ENCODE assay signal across 8 cellular contexts in the genomic region with DNA sequence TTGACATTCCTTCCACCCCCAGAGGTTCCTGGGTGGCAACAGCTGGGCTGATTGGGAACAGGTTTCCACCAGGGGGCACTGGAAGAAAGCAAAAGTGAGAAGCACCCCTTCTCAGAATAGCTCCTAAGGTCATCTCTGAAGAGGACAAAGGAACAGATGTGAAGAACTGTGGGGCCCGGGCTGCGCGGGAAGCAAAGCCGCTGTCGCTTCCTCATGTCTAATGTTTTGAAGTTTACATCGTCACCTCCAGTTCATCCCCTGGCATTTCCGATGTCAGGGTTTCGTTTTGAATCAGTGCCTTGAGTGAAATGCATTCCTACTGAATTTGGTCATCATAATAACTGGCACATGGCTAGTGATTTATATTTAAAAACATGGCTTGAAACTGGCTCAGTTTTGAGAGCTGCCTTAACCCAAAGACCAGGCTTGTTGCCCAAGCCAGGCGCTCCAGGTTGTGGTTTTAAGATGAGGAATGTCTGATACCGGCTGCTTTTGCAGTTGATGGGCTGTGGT. TPM values are rescaled to one million over a fixed set of nuclear protein-coding genes. Genes with fewer than 3 reads are reported as not detected.
A peak's percentile ranks its signal among the peaks of the same experiment; 100 is the strongest.
DNase-seq lines count a peak whose midpoint lies in the region; ATAC-seq and TF ChIP-seq lines count a peak whose summit lies in the region.

No MANE protein-coding gene starts in this region.

- no peak overlapping the region for H2BK15ac ChIP-seq in H9 (ENCODE audit: low read depth, low read length)

- H2BK5ac ChIP-seq in H9 (ENCODE audit: insufficient read length, low read length) = no peak overlapping the region

- no peak overlapping the region for H3K9ac ChIP-seq in H9 (ENCODE audit: extremely low read depth, insufficient read length, low read length)
- H3K9ac ChIP-seq in Loucy (ENCODE audit: low read depth, low read length, poor library complexity, severe bottlenecking) = no peak overlapping the region
- H3K9ac ChIP-seq in skeletal muscle tissue (ENCODE audit: low read depth in 1 of 3, low read length in 3 of 3) = no peak overlapping the region

- H3K27me3 ChIP-seq in GM06990 (replicated peaks; ENCODE audit: control insufficient read depth, insufficient read depth, low read length) (no peaks in the 10 kb centered on the region), H9 (ENCODE audit: insufficient read depth, low read length) (no peaks in the 10 kb centered on the region), Loucy (ENCODE audit: insufficient read depth, low read length, poor library complexity, severe bottlenecking) (no peaks in the 10 kb centered on the region), right cardiac atrium (ENCODE audit: control insufficient read depth, insufficient read depth) (no peaks in the 10 kb centered on the region), skeletal muscle tissue (ENCODE audit: control insufficient read depth in 3 of 3, insufficient read depth in 3 of 3, low read length in 3 of 3) (peaks cover 0 to 2% (median 0%) of the 10 kb centered on the region in 3 donors)

- POLR2A ChIA-PET in T-cell (lab: Charles Lee) = interaction anchor here (0.6 to 1.5 kb wide), 4 partner anchors 10 to 19 kb away, joined by 3 to 7 read pairs (median 4); no protein-coding TSS in a partner anchor

- H3F3A ChIP-seq in Loucy (ENCODE audit: low read depth) = no peaks in the 10 kb centered on the region

- H2AFZ ChIP-seq in H9 (ENCODE audit: low read length) = no peak overlapping the region
- no peak overlapping the region for H2AFZ ChIP-seq in Loucy (ENCODE audit: low read length)

- no peaks in the 10 kb centered on the region for H3K9me3 Mint-ChIP-seq in H9
- H3K9me3 Mint-ChIP-seq in T-cell = no peaks in the 10 kb centered on the region
- H3K9me3 Mint-ChIP-seq in activated naive CD8-positive, alpha-beta T cell treated with anti-CD3 and anti-CD28 coated beads, Interleukin-2, amount 50 U/mL, for 24 hours = no peaks in the 10 kb centered on the region

- no peak overlapping the region for H3K23ac ChIP-seq in H9 (ENCODE audit: insufficient read length, low read depth, low read length)

- H3K79me2 ChIP-seq in H9 (ENCODE audit: insufficient read depth, low read length) (no peaks in the 10 kb centered on the region), Loucy (ENCODE audit: insufficient read depth, low read length) (no peaks in the 10 kb centered on the region)

- no peak overlapping the region for H3K4me3 ChIP-seq in GM06990 (replicated peaks; ENCODE audit: low read depth, low read length)
- no peak overlapping the region for H3K4me3 ChIP-seq in Loucy (ENCODE audit: low read length, poor library complexity, severe bottlenecking)
- peak overlapping the region; percentile 8 for H3K4me3 ChIP-seq in right cardiac atrium (ENCODE audit: low read length)
- H3K4me3 ChIP-seq in skeletal muscle tissue (ENCODE audit: low read length in 3 of 3) = peak overlapping the region in 2 of 3 donors; percentile 36 to 45

- H3K4me1 ChIP-seq in H9 (ENCODE audit: insufficient read depth, low read length) (peaks cover 3% of the 10 kb centered on the region; the same call in 1 of the 2 replicates), Loucy (ENCODE audit: insufficient read depth, low read length, poor library complexity, severe bottlenecking) (peaks cover 4% of the 10 kb centered on the region), right cardiac atrium (ENCODE audit: control insufficient read depth, insufficient read depth, low read length) (peaks cover 6% of the 10 kb centered on the region), skeletal muscle tissue (ENCODE audit: control insufficient read depth in 3 of 3, insufficient read depth in 3 of 3, low read length in 3 of 3) (peaks cover 4 to 8% (median 6%) of the 10 kb centered on the region in 3 donors)

- peaks cover 47 to 64% of the 10 kb centered on the region in 2 experiments for H3K4me1 Mint-ChIP-seq in H9
- peaks cover 90 to 93% (median 92%) of the 10 kb centered on the region in 3 donors for H3K4me1 Mint-ChIP-seq in T-cell
- peaks cover 98% of the 10 kb centered on the region for H3K4me1 Mint-ChIP-seq in activated naive CD8-positive, alpha-beta T cell treated with anti-CD3 and anti-CD28 coated beads, Interleukin-2, amount 50 U/mL, for 24 hours

- H2BK20ac ChIP-seq in H9 (ENCODE audit: low read depth, low read length, poor library complexity, severe bottlenecking) = no peak overlapping the region

- H3K14ac ChIP-seq in H9 (ENCODE audit: insufficient read depth, low read length) = peak overlapping the region; percentile 26; the same call in 1 of the 2 replicates

- peak; percentile 83 for DNase-seq in GM06990 (ENCODE audit: extremely low read depth, insufficient read length)
- DNase-seq in H9 = peak; percentile 91
- DNase-seq in T-cell = peak in 33 of 34 experiments; percentile 43 to 77 (median 64)
- peak; percentile 81 for DNase-seq in activated naive CD8-positive, alpha-beta T cell treated with anti-CD3 and anti-CD28 coated beads, Interleukin-2, amount 50 U/mL, for 24 hours
- peak; percentile 48 to 73 (median 66) for DNase-seq in right cardiac atrium
- no peak for DNase-seq in NCI-H446 treated with DMSO at 0.1 percent for 48 hours (lab: John Stamatoyannopoulos, UW)

- CTCF ChIA-PET in T-cell (lab: Charles Lee) = interaction anchor here (0.6 to 4.2 kb wide), 15 partner anchors 10 to 491 kb away, joined by 3 to 77 read pairs (median 6); no protein-coding TSS in a partner anchor

- H3K4me2 ChIP-seq in H9 (ENCODE audit: insufficient read depth, insufficient read length, low read length) = peak overlapping the region; percentile 44
- no peak overlapping the region for H3K4me2 ChIP-seq in Loucy (ENCODE audit: low read depth, low read length, poor library complexity, severe bottlenecking)

- no peaks in the 10 kb centered on the region for H4K20me1 ChIP-seq in H9 (ENCODE audit: control insufficient read depth, insufficient read depth, insufficient read length)
- H4K20me1 ChIP-seq in Loucy (ENCODE audit: insufficient read depth, low read length, poor library complexity, severe bottlenecking) = no peaks in the 10 kb centered on the region

- H3K27ac Mint-ChIP-seq in H9 (peak overlapping the region; percentile 89 to 98 (median 97)), T-cell (peak overlapping the region; percentile 98 to 99)
- peak overlapping the region; percentile 93 for H3K27ac Mint-ChIP-seq in activated naive CD8-positive, alpha-beta T cell treated with anti-CD3 and anti-CD28 coated beads, Interleukin-2, amount 50 U/mL, for 24 hours

- no peak overlapping the region for H2AK5ac ChIP-seq in H9 (ENCODE audit: insufficient read length, low read length)

- no peak overlapping the region for H3K56ac ChIP-seq in H9 (ENCODE audit: insufficient read length, low read depth, low read length)

- no peak overlapping the region for H3T11ph ChIP-seq in H9 (ENCODE audit: low read length)

- H3K9me3 ChIP-seq in H9 (ENCODE audit: control insufficient read depth, low read depth, low read length) = no peaks in the 10 kb centered on the region
- no peaks in the 10 kb centered on the region for H3K9me3 ChIP-seq in Loucy (ENCODE audit: insufficient read depth, low read depth, low read length)
- H3K9me3 ChIP-seq in right cardiac atrium (ENCODE audit: control insufficient read depth, low read length) = no peaks in the 10 kb centered on the region
- H3K9me3 ChIP-seq in skeletal muscle tissue (ENCODE audit: control insufficient read depth in 3 of 3, low read length in 3 of 3) = no peaks in the 10 kb centered on the region

- no peak overlapping the region for H2BK12ac ChIP-seq in H9 (ENCODE audit: insufficient read length, low read depth, low read length)

- H3K79me1 ChIP-seq in H9 (ENCODE audit: insufficient read depth, low read depth, low read length, poor library complexity, severe bottlenecking) = no peaks in the 10 kb centered on the region

- peak overlapping the region in 1 of 2 experiments; percentile 41; a peak in 2 of 5 replicates for H3K4me3 Mint-ChIP-seq in H9
- peak overlapping the region; percentile 73 to 88 (median 76) for H3K4me3 Mint-ChIP-seq in T-cell
- peak overlapping the region; percentile 83 for H3K4me3 Mint-ChIP-seq in activated naive CD8-positive, alpha-beta T cell treated with anti-CD3 and anti-CD28 coated beads, Interleukin-2, amount 50 U/mL, for 24 hours

- H4K5ac ChIP-seq in H9 (ENCODE audit: insufficient read length, low read depth, low read length) = no peak overlapping the region

- no peaks in the 10 kb centered on the region for H3K9me2 ChIP-seq in Loucy (replicated peaks; ENCODE audit: low read depth, low read length)

- H3K18ac ChIP-seq in H9 (ENCODE audit: insufficient read length, low read depth, low read length) = peak overlapping the region; percentile 18

- H4K8ac ChIP-seq in H9 (replicated peaks; ENCODE audit: insufficient read length, low read depth, low read length) = no peak overlapping the region

- H3K27me3 Mint-ChIP-seq in H9 (ENCODE audit: low read depth) = peaks cover 2% of the 10 kb centered on the region; the same call in 1 of the 2 replicates
- H3K27me3 Mint-ChIP-seq in T-cell = no peaks in the 10 kb centered on the region
- no peaks in the 10 kb centered on the region for H3K27me3 Mint-ChIP-seq in activated naive CD8-positive, alpha-beta T cell treated with anti-CD3 and anti-CD28 coated beads, Interleukin-2, amount 50 U/mL, for 24 hours

- intact Hi-C loops in right cardiac atrium (cut with DNase I) = no loop called here

- H3K23me2 ChIP-seq in H9 (ENCODE audit: insufficient read length, low read depth, low read length, poor library complexity, severe bottlenecking) = no peaks in the 10 kb centered on the region

- TF ChIP-seq CTCF in GM06990 (IDR thresholded peaks at IDR 0.05; ENCODE audit: insufficient read depth, low read length, poor library complexity, severe bottlenecking) (peak; percentile 60), H9 (conservative IDR thresholded peaks at IDR 0.05) (peak; percentile 87), Loucy (conservative IDR thresholded peaks at IDR 0.05; ENCODE audit: low read length) (peak; percentile 82)

- no peak overlapping the region for H4K91ac ChIP-seq in H9 (ENCODE audit: insufficient read length, low read depth, low read length)

- no peak overlapping the region for H2BK120ac ChIP-seq in H9 (ENCODE audit: low read depth, low read length, poor library complexity, severe bottlenecking)

- WGBS in H9 (ENCODE audit: extremely low coverage, insufficient read length, low lambda C conversion rate) = no CpG with 5 or more reads among the region's 10 CpGs
- WGBS in right cardiac atrium = 6% methylated on average over 10 of the region's 10 CpGs

- H3K36me3 ChIP-seq in GM06990 (ENCODE audit: control insufficient read depth, insufficient read depth, low read length) (peaks cover 1% of the 10 kb centered on the region; the same call in 1 of the 2 replicates), Loucy (ENCODE audit: insufficient read depth, low read length) (no peaks in the 10 kb centered on the region), skeletal muscle tissue (ENCODE audit: control insufficient read depth in 3 of 3, insufficient read depth in 3 of 3, low read length in 3 of 3) (no peaks in the 10 kb centered on the region)

- no peaks in the 10 kb centered on the region; a peak in 1 of 7 replicates for H3K36me3 Mint-ChIP-seq in H9 (ENCODE audit: insufficient read depth in 1 of 3, low read depth in 3 of 3)
- H3K36me3 Mint-ChIP-seq in T-cell = peaks cover 16% of the 10 kb centered on the region
- peaks cover 3% of the 10 kb centered on the region for H3K36me3 Mint-ChIP-seq in activated naive CD8-positive, alpha-beta T cell treated with anti-CD3 and anti-CD28 coated beads, Interleukin-2, amount 50 U/mL, for 24 hours (ENCODE audit: low read depth)

- H3K27ac ChIP-seq in H9 (ENCODE audit: insufficient read length, low read depth, low read length) (no peak overlapping the region), right cardiac atrium (ENCODE audit: low read length) (peak overlapping the region; percentile 63), skeletal muscle tissue (ENCODE audit: low read depth, low read length) (no peak overlapping the region)

- no peak overlapping the region for H3K4ac ChIP-seq in H9 (ENCODE audit: low read depth, low read length)

- ATAC-seq in T-cell (replicated peaks in 1 of 4) = peak; percentile 64 to 88 (median 72)
- ATAC-seq in activated naive CD8-positive, alpha-beta T cell treated with anti-CD3 and anti-CD28 coated beads, Interleukin-2, amount 50 U/mL, for 24 hours = peak; percentile 81
- peak; percentile 79 to 82 for ATAC-seq in right cardiac atrium

RNA-seq across cellular contexts. Expression of a gene that starts 6.1 kb away (rescaled TPM):
- total RNA-seq in H9 (2021) = 0.39 TPM in 1 of 2 replicates, not detected in the other
- 100 to 1,000 TPM in 1 of 5 donors, 10 to 100 TPM in 4; 55.3 to 161 (median 77.9) TPM for total RNA-seq in T-cell
- 1 to 10 TPM in 2 of 4 donors, under 1 TPM in 2; 0.59 to 1.8 (median 0.87) TPM for total RNA-seq in right cardiac atrium
- polyA plus RNA-seq in right cardiac atrium = 0.14 TPM
- 0.52 TPM for total RNA-seq in skeletal muscle tissue

Comparison
In these comparisons a context has a peak if more than half of its experiments do, and no peak if none do; other contexts are left out.
1. H3K4me3 ChIP-seq: peak in right cardiac atrium (single experiment) and skeletal muscle tissue (2 of 3); none in GM06990 (single experiment) and Loucy (single experiment).
2. RNA of a gene that starts 6.1 kb away (total RNA-seq): 55.3 to 161 TPM in T-cell; 0.59 to 1.8 TPM in right cardiac atrium, 0.52 TPM in skeletal muscle tissue (single experiment) and 0.39 TPM in H9; every median in the first group is over 10 times any median in the second.
3. Peak in every context shown above with its lines, with median percentiles within 50 percentile points of each other: CTCF ChIP-seq, H3K27ac Mint-ChIP-seq and ATAC-seq.